14 cellular contexts compared by ENCODE assay signal in genomic region chrX:45711231-45711630, GRCh38.
DNase-seq lines count a peak whose midpoint lies in the region; ATAC-seq lines count a peak whose summit lies in the region.
"Had no signal": no experiment of that assay in that cellular context is flagged by ENCODE, and none has a peak within 500 bp of the region (broad histone marks: within the 10 kb centered on the region; RNA-seq: fewer than 3 reads in every experiment).

No MANE protein-coding gene starts in this region.

- no peaks in the 10 kb centered on the region for H3K27me3 Mint-ChIP-seq in activated naive CD8-positive, alpha-beta T cell

- peaks cover 36 to 54% (median 43%) of the 10 kb centered on the region in 10 experiments for H3K4me1 ChIP-seq in BLaER1 treated with 17β-estradiol and CSF1 and Interleukin-3, amounts not matched to agents 10 nM and 100 nM
- H3K4me1 ChIP-seq: Caco-2, esophagus squamous epithelium, right lobe of liver had no signal

- H4K20me1 ChIP-seq in BLaER1 treated with 17β-estradiol and CSF1 and Interleukin-3, amounts not matched to agents 10 nM and 100 nM: no peaks in the 10 kb centered on the region

- peak overlapping the region in 7 of 11 experiments; percentile 4 to 70 (median 52); a peak in 9 of 22 replicates for H3K4me2 ChIP-seq in BLaER1 treated with 17β-estradiol and CSF1 and Interleukin-3, amounts not matched to agents 10 nM and 100 nM

- H3K9me3 ChIP-seq in BLaER1 treated with 17β-estradiol and CSF1 and Interleukin-3, amounts not matched to agents 10 nM and 100 nM (replicated peaks in 1 of 11): peaks cover 0 to 24% (median 11%) of the 10 kb centered on the region in 11 experiments; a peak in 8 of 22 replicates
- H3K9me3 ChIP-seq: Caco-2, esophagus squamous epithelium, right lobe of liver had no signal

- no peaks in the 10 kb centered on the region for H3K9me3 Mint-ChIP-seq in activated naive CD8-positive, alpha-beta T cell (ENCODE audit: low read depth)

- no peaks in the 10 kb centered on the region for H3K36me3 ChIP-seq in BLaER1 treated with 17β-estradiol and CSF1 and Interleukin-3, amounts not matched to agents 10 nM and 100 nM
- H3K36me3 ChIP-seq: esophagus squamous epithelium, right lobe of liver had no signal

- intact Hi-C loops in cardiac septum (cut with DNase I): no loop called here

- H3K9ac ChIP-seq in BLaER1 treated with 17β-estradiol and CSF1 and Interleukin-3, amounts not matched to agents 10 nM and 100 nM: no peak overlapping the region

- DNase-seq in HCEC 1CT: peak; percentile 80
- DNase-seq in iris pigment epithelial cell (ENCODE audit: low read depth): peak; percentile 52
- DNase-seq in cardiac septum (ENCODE audit: low spot score): no peak
- DNase-seq: Caco-2, esophagus squamous epithelium, NCI-H2081, right lobe of liver had no signal

- H3K27ac Mint-ChIP-seq in activated naive CD8-positive, alpha-beta T cell: peak overlapping the region; percentile 66

- ATAC-seq in HG03521 (IDR thresholded peaks at IDR 0.05; ENCODE audit: unreplicated experiment) (no peak), HG02885 (IDR thresholded peaks at IDR 0.05; ENCODE audit: poor library complexity, unreplicated experiment) (no peak), HG02840 (IDR thresholded peaks at IDR 0.05; ENCODE audit: low FRiP score, unreplicated experiment) (no peak)
- ATAC-seq: K562, right lobe of liver had no signal

- no peaks in the 10 kb centered on the region for H3K27me3 ChIP-seq in BLaER1 treated with 17β-estradiol and CSF1 and Interleukin-3, amounts not matched to agents 10 nM and 100 nM
- H3K27me3 ChIP-seq: right lobe of liver had no signal

- H3K27ac ChIP-seq in BLaER1 treated with 17β-estradiol and CSF1 and Interleukin-3, amounts not matched to agents 10 nM and 100 nM: no peak overlapping the region
- H3K27ac ChIP-seq: esophagus squamous epithelium, right lobe of liver had no signal

- no peaks in the 10 kb centered on the region for H3K36me3 Mint-ChIP-seq in activated naive CD8-positive, alpha-beta T cell

- peaks cover 56% of the 10 kb centered on the region for H3K4me1 Mint-ChIP-seq in activated naive CD8-positive, alpha-beta T cell (ENCODE audit: low read depth)

- H3K4me3 Mint-ChIP-seq in activated naive CD8-positive, alpha-beta T cell: peak overlapping the region; percentile 46

- no peak overlapping the region for H3K4me3 ChIP-seq in BLaER1 treated with 17β-estradiol and CSF1 and Interleukin-3, amounts not matched to agents 10 nM and 100 nM
- H3K4me3 ChIP-seq: esophagus squamous epithelium, GM12878, K562, right lobe of liver had no signal
